Comparison of ENCODE assay signal across 8 cellular contexts in genomic region chr6:162726997-162727346, GRCh38. TPM values are rescaled to one million over a fixed set of nuclear protein-coding genes. Genes with fewer than 3 reads are reported as not detected.
DNase-seq lines count a peak whose midpoint lies in the region; ATAC-seq and TF ChIP-seq lines count a peak whose summit lies in the region.

No MANE protein-coding gene starts in this region.

- peak overlapping the region; percentile 86 for H3K4me3 Mint-ChIP-seq in activated CD8-positive, alpha-beta T cell treated with anti-CD3 and anti-CD28 coated beads for 36 hours

- H3K27ac ChIP-seq in heart right ventricle: peak overlapping the region; percentile 83 to 97 (median 95)

- H3K27me3 ChIP-seq in heart right ventricle: no peaks in the 10 kb centered on the region

- H3K27ac Mint-ChIP-seq in activated CD8-positive, alpha-beta T cell treated with anti-CD3 and anti-CD28 coated beads for 36 hours: peak overlapping the region; percentile 89

- ATAC-seq in GM18907 (IDR thresholded peaks at IDR 0.05; ENCODE audit: unreplicated experiment) (peak; percentile 13), HG03064 (IDR thresholded peaks at IDR 0.05; ENCODE audit: low read depth, unreplicated experiment) (peak; percentile 1), heart right ventricle (peak in 6 of 8 donors; percentile 4 to 21 (median 11)), GM18867 (IDR thresholded peaks at IDR 0.05; ENCODE audit: unreplicated experiment) (no peak)
- no peak for ATAC-seq in activated CD8-positive, alpha-beta T cell treated with anti-CD3 and anti-CD28 coated beads for 36 hours

- H3K36me3 ChIP-seq in heart right ventricle: no peaks in the 10 kb centered on the region

- WGBS in heart right ventricle, 2 donors: 1% methylated on average over 14 of the region's 14 CpGs

- no peaks in the 10 kb centered on the region for H3K27me3 Mint-ChIP-seq in activated CD8-positive, alpha-beta T cell treated with anti-CD3 and anti-CD28 coated beads for 36 hours

- H3K36me3 Mint-ChIP-seq in activated CD8-positive, alpha-beta T cell treated with anti-CD3 and anti-CD28 coated beads for 36 hours (ENCODE audit: low read depth): no peaks in the 10 kb centered on the region

- TF ChIP-seq CTCF in activated CD8-positive, alpha-beta T cell treated with anti-CD3 and anti-CD28 coated beads for 36 hours (IDR thresholded peaks at IDR 0.05): no peak
- TF ChIP-seq CTCF in heart right ventricle (IDR thresholded peaks at IDR 0.05) (no peak), retinal pigment epithelial cell (conservative IDR thresholded peaks at IDR 0.05; ENCODE audit: low read depth, low read length) (no peak)

- intact Hi-C loops in activated CD8-positive, alpha-beta T cell treated with anti-CD3 and anti-CD28 coated beads for 36 hours (cut with micrococcal nuclease): no loop called here
- intact Hi-C loops in heart right ventricle (cut with DNase I): loop anchor here in 6 of 10 donors (2.0 to 10.0 kb wide), 7 partner anchors 20 to 552 kb away; no protein-coding TSS in a partner anchor

- DNase-seq in activated CD8-positive, alpha-beta T cell treated with anti-CD3 and anti-CD28 coated beads for 36 hours: no peak
- DNase-seq in heart right ventricle (no peak), retinal pigment epithelial cell (ENCODE audit: low read depth) (no peak), retina (no peak), GDM1 (lab: John Stamatoyannopoulos, UW) (no peak)

- peaks cover 0 to 24% (median 16%) of the 10 kb centered on the region in 9 donors for H3K4me1 ChIP-seq in heart right ventricle

- peaks cover 0 to 16% (median 8%) of the 10 kb centered on the region in 11 donors for H3K9me3 ChIP-seq in heart right ventricle

- POLR2A ChIA-PET in activated CD8-positive, alpha-beta T cell treated with anti-CD3 and anti-CD28 coated beads for 36 hours (lab: Charles Lee): no interaction called here

- H3K4me3 ChIP-seq in heart right ventricle (peak overlapping the region; percentile 60 to 98 (median 90)), retinal pigment epithelial cell (ENCODE audit: low read length) (peak overlapping the region; percentile 67)

- CTCF ChIA-PET in activated CD8-positive, alpha-beta T cell treated with anti-CD3 and anti-CD28 coated beads for 36 hours (lab: Charles Lee): interaction anchor here (1.0 kb wide), 1 partner anchor 9 kb away, joined by 3 read pairs; no protein-coding TSS in a partner anchor

- no peaks in the 10 kb centered on the region for H3K9me3 Mint-ChIP-seq in activated CD8-positive, alpha-beta T cell treated with anti-CD3 and anti-CD28 coated beads for 36 hours

- peaks cover 12% of the 10 kb centered on the region for H3K4me1 Mint-ChIP-seq in activated CD8-positive, alpha-beta T cell treated with anti-CD3 and anti-CD28 coated beads for 36 hours (ENCODE audit: low read depth)

RNA-seq across cellular contexts. Expression of gene PRKN, which starts 0.6 kb away (rescaled TPM):
- total RNA-seq in activated CD8-positive, alpha-beta T cell treated with anti-CD3 and anti-CD28 coated beads for 36 hours: 1 to 10 TPM; 1.2 to 1.4 TPM
- 10 to 100 TPM; 21.4 to 27.7 (median 26.4) TPM for total RNA-seq in heart right ventricle
- 1 to 10 TPM; 2.3 to 8.3 TPM for polyA plus RNA-seq in heart right ventricle

RNA-seq across cellular contexts. Expression of gene PACRG, which starts 0.8 kb away (rescaled TPM):
- total RNA-seq in activated CD8-positive, alpha-beta T cell treated with anti-CD3 and anti-CD28 coated beads for 36 hours: not detected
- total RNA-seq in heart right ventricle: 10 to 100 TPM in 6 of 10 donors, 1 to 10 TPM in 4; 7.1 to 34.6 (median 10.3) TPM
- polyA plus RNA-seq in heart right ventricle: 1 to 10 TPM; 2.1 to 5.3 TPM

Comparison
In these comparisons a context has a peak if more than half of its experiments do, and no peak if none do; other contexts are left out.
1. ATAC-seq: peak in GM18907 (single experiment), HG03064 (single experiment) and heart right ventricle (6 of 8); none in activated CD8-positive, alpha-beta T cell treated with anti-CD3 and anti-CD28 coated beads for 36 hours (single experiment) and GM18867 (single experiment).
2. RNA of gene PRKN, which starts 0.6 kb away (total RNA-seq): 21.4 to 27.7 TPM in heart right ventricle; 1.2 to 1.4 TPM in activated CD8-positive, alpha-beta T cell treated with anti-CD3 and anti-CD28 coated beads for 36 hours; every median in the first group is over 4 times any median in the second.
3. RNA of gene PACRG, which starts 0.8 kb away (total RNA-seq): 7.1 to 34.6 TPM in heart right ventricle; not detected in activated CD8-positive, alpha-beta T cell treated with anti-CD3 and anti-CD28 coated beads for 36 hours; every median in the first group is over 4 times any median in the second.